17 cellular contexts compared by ENCODE assay signal in the genomic region with DNA sequence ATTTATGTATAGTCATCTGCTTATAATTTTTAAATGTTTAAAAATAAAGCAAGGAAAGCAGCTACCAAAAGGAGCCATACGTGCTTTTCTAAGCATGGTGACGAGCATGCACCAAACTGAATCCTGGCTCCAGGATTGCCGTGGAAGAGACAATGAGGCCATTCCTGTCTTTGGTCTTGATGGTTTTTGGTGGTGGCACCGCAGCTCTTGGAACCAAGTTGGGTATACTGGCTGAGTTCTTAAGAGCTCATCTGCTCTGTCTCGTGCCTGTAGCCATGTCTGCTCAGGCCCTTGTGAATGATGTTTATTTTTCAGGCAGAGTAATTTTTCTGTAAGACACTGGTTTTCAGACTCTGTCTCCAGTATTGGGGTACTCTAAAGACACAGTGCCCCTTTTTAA.
"Had no signal": no experiment of that assay in that cellular context is flagged by ENCODE, and none has a peak within 500 bp of the region (broad histone marks: within the 10 kb centered on the region; RNA-seq: fewer than 3 reads in every experiment).

No MANE protein-coding gene starts in this region.

- DNase-seq: activated CD4-positive, alpha-beta memory T cell treated with anti-CD3 and anti-CD28 coated beads, Interleukin-2, amount 10 ng/mL, durations not matched to agents 7 days and 5 days; activated CD4-positive, alpha-beta T cell treated with anti-CD3 and anti-CD28 coated beads for 36 hours; activated gamma-delta T cell treated with Interleukin-2 at 50 U/mL for 16 hours; activated naive CD8-positive, alpha-beta T cell treated with anti-CD3 and anti-CD28 coated beads, Interleukin-2, amount 10 ng/mL, durations not matched to agents 7 days and 5 days; activated T-cell treated with anti-CD3 and anti-CD28 coated beads, Interleukin-2, amount 50 U/mL, for 48 hours; anterior cingulate cortex; foreskin fibroblast; islet precursor cell; mesendoderm; occipital lobe; T1000; WERI-Rb-1 had no signal

- H3K4me3 ChIP-seq: cardiac muscle cell, skin epidermis had no signal

- H3K4me3 Mint-ChIP-seq: activated CD4-positive, alpha-beta memory T cell treated with anti-CD3 and anti-CD28 coated beads, Interleukin-2, amount 10 ng/mL, durations not matched to agents 7 days and 5 days; activated CD4-positive, alpha-beta T cell treated with anti-CD3 and anti-CD28 coated beads for 36 hours; activated naive CD8-positive, alpha-beta T cell treated with anti-CD3 and anti-CD28 coated beads, Interleukin-2, amount 10 ng/mL, durations not matched to agents 7 days and 5 days; dendritic cell treated with granulocyte-macrophage colony-stimulating factor and Interleukin-4, amounts not matched to agents 40 ng/mL and 50 ng/mL, for 4 days; nephron had no signal

- H3K27ac ChIP-seq: cardiac muscle cell, WERI-Rb-1 had no signal

- H3K9me3 Mint-ChIP-seq: activated CD4-positive, alpha-beta memory T cell treated with anti-CD3 and anti-CD28 coated beads, Interleukin-2, amount 10 ng/mL, durations not matched to agents 7 days and 5 days; activated naive CD8-positive, alpha-beta T cell treated with anti-CD3 and anti-CD28 coated beads, Interleukin-2, amount 10 ng/mL, durations not matched to agents 7 days and 5 days; dendritic cell treated with granulocyte-macrophage colony-stimulating factor and Interleukin-4, amounts not matched to agents 40 ng/mL and 50 ng/mL, for 4 days; nephron had no signal

- H3K27me3 Mint-ChIP-seq: activated CD4-positive, alpha-beta memory T cell treated with anti-CD3 and anti-CD28 coated beads, Interleukin-2, amount 10 ng/mL, durations not matched to agents 7 days and 5 days; activated CD4-positive, alpha-beta T cell treated with anti-CD3 and anti-CD28 coated beads for 36 hours; activated naive CD8-positive, alpha-beta T cell treated with anti-CD3 and anti-CD28 coated beads, Interleukin-2, amount 10 ng/mL, durations not matched to agents 7 days and 5 days; dendritic cell treated with granulocyte-macrophage colony-stimulating factor and Interleukin-4, amounts not matched to agents 40 ng/mL and 50 ng/mL, for 4 days had no signal

- ATAC-seq: activated CD4-positive, alpha-beta T cell treated with anti-CD3 and anti-CD28 coated beads for 36 hours; esophagus mucosa had no signal

- H3K4me1 Mint-ChIP-seq: activated CD4-positive, alpha-beta memory T cell treated with anti-CD3 and anti-CD28 coated beads, Interleukin-2, amount 10 ng/mL, durations not matched to agents 7 days and 5 days; activated CD4-positive, alpha-beta T cell treated with anti-CD3 and anti-CD28 coated beads for 36 hours; activated naive CD8-positive, alpha-beta T cell treated with anti-CD3 and anti-CD28 coated beads, Interleukin-2, amount 10 ng/mL, durations not matched to agents 7 days and 5 days had no signal

- H3K27ac Mint-ChIP-seq: activated CD4-positive, alpha-beta memory T cell treated with anti-CD3 and anti-CD28 coated beads, Interleukin-2, amount 10 ng/mL, durations not matched to agents 7 days and 5 days; activated CD4-positive, alpha-beta T cell treated with anti-CD3 and anti-CD28 coated beads for 36 hours; activated naive CD8-positive, alpha-beta T cell treated with anti-CD3 and anti-CD28 coated beads, Interleukin-2, amount 10 ng/mL, durations not matched to agents 7 days and 5 days; dendritic cell treated with granulocyte-macrophage colony-stimulating factor and Interleukin-4, amounts not matched to agents 40 ng/mL and 50 ng/mL, for 4 days had no signal

- H3K27me3 ChIP-seq: cardiac muscle cell had no signal

- H3K36me3 Mint-ChIP-seq: activated naive CD8-positive, alpha-beta T cell treated with anti-CD3 and anti-CD28 coated beads, Interleukin-2, amount 10 ng/mL, durations not matched to agents 7 days and 5 days had no signal
